ENCODE assay signal across 13 cellular contexts in genomic region chr6:15392182-15392581, GRCh38.
"Had no signal": no experiment of that assay in that cellular context is flagged by ENCODE, and none has a peak within 500 bp of the region (broad histone marks: within the 10 kb centered on the region; RNA-seq: fewer than 3 reads in every experiment).

No MANE protein-coding gene starts in this region.

- H3K27ac Mint-ChIP-seq: activated naive CD4-positive, alpha-beta T cell treated with anti-CD3 and anti-CD28 coated beads, Interleukin-2, amount 10 ng/mL, durations not matched to agents 7 days and 5 days had no signal

- H3K27ac ChIP-seq: coronary artery, gastrocnemius medialis, neutrophil, right atrium auricular region, uterus had no signal

- H3K9me3 Mint-ChIP-seq: activated naive CD4-positive, alpha-beta T cell treated with anti-CD3 and anti-CD28 coated beads, Interleukin-2, amount 10 ng/mL, durations not matched to agents 7 days and 5 days had no signal

- H3K27me3 Mint-ChIP-seq: activated naive CD4-positive, alpha-beta T cell treated with anti-CD3 and anti-CD28 coated beads, Interleukin-2, amount 10 ng/mL, durations not matched to agents 7 days and 5 days had no signal

- DNase-seq: activated CD8-positive, alpha-beta memory T cell treated with anti-CD3 and anti-CD28 coated beads, Interleukin-2, amount 50 U/mL, for 48 hours; activated CD8-positive, alpha-beta T cell treated with anti-CD3 and anti-CD28 coated beads, Interleukin-2, amount 10 ng/mL, durations not matched to agents 7 days and 5 days; activated naive CD4-positive, alpha-beta T cell treated with anti-CD3 and anti-CD28 coated beads, Interleukin-2, amount 10 ng/mL, durations not matched to agents 7 days and 5 days; central memory CD4-positive, alpha-beta T cell; effector CD8-positive, alpha-beta T cell; gastrocnemius medialis; kidney; stimulated activated CD4-positive, alpha-beta T cell treated with anti-CD3 and anti-CD28 coated beads, Interleukin-4, amount 100 ng/mL, for 4 hours; uterus had no signal

- H3K4me3 Mint-ChIP-seq: activated CD8-positive, alpha-beta T cell treated with anti-CD3 and anti-CD28 coated beads, Interleukin-2, amount 10 ng/mL, durations not matched to agents 7 days and 5 days; activated naive CD4-positive, alpha-beta T cell treated with anti-CD3 and anti-CD28 coated beads, Interleukin-2, amount 10 ng/mL, durations not matched to agents 7 days and 5 days had no signal

- H3K36me3 ChIP-seq: gastrocnemius medialis, right atrium auricular region, uterus had no signal

- H3K4me3 ChIP-seq: coronary artery, gastrocnemius medialis, right atrium auricular region, skin epidermis, uterus had no signal

- H3K27me3 ChIP-seq: gastrocnemius medialis, neutrophil, right atrium auricular region, uterus had no signal

- H3K9me3 ChIP-seq: gastrocnemius medialis, neutrophil, right atrium auricular region, uterus had no signal

- ATAC-seq: activated CD8-positive, alpha-beta T cell treated with anti-CD3 and anti-CD28 coated beads, Interleukin-2, amount 10 ng/mL, durations not matched to agents 7 days and 5 days; gastrocnemius medialis had no signal
